35 cellular contexts compared by ENCODE assay signal in genomic region chr16:17076121-17076757, GRCh38.
DNase-seq lines count a peak whose midpoint lies in the region; ATAC-seq, FAIRE-seq and TF ChIP-seq lines count a peak whose summit lies in the region.
"Had no signal": no experiment of that assay in that cellular context is flagged by ENCODE, and none has a peak within 500 bp of the region (broad histone marks: within the 10 kb centered on the region; RNA-seq: fewer than 3 reads in every experiment).

No MANE protein-coding gene starts in this region.

- H3K4me3 Mint-ChIP-seq in endodermal cell, result no peak overlapping the region
- H3K4me3 Mint-ChIP-seq: activated CD4-positive, alpha-beta memory T cell treated with anti-CD3 and anti-CD28 coated beads, Interleukin-2, amount 10 ng/mL, durations not matched to agents 7 days and 5 days; activated naive CD8-positive, alpha-beta T cell treated with anti-CD3 and anti-CD28 coated beads for 36 hours; CD4-positive, alpha-beta T cell; dendritic cell treated with granulocyte-macrophage colony-stimulating factor and Interleukin-4, amounts not matched to agents 40 ng/mL and 50 ng/mL, for 4 days; H9; memory B cell; stimulated activated effector memory CD8-positive, alpha-beta T cell treated with anti-CD3 and anti-CD28 coated beads, Interleukin-12 subunit alpha, Interleukin-12 subunit beta, amount 100 ng/mL, for 72 hours; T-helper 17 cell had no signal

- H3K9me3 ChIP-seq in endodermal cell (ENCODE audit: control insufficient read depth, low read length), result peaks cover 7% of the 10 kb centered on the region
- H3K9me3 ChIP-seq: pancreas, testis had no signal

- TF ChIP-seq CTCF in endodermal cell (conservative IDR thresholded peaks at IDR 0.05), result no peak

- FAIRE-seq in GM18507 (lab: Jason Lieb, UNC), result peak; percentile 87
- FAIRE-seq: astrocyte, endometrium, frontal cortex, HTR-8/SVneo, pancreas had no signal

- no peak overlapping the region for H3K27ac Mint-ChIP-seq in endodermal cell
- H3K27ac Mint-ChIP-seq: activated CD4-positive, alpha-beta memory T cell treated with anti-CD3 and anti-CD28 coated beads, Interleukin-2, amount 10 ng/mL, durations not matched to agents 7 days and 5 days; activated naive CD8-positive, alpha-beta T cell treated with anti-CD3 and anti-CD28 coated beads for 36 hours; CD4-positive, alpha-beta T cell; dendritic cell treated with granulocyte-macrophage colony-stimulating factor and Interleukin-4, amounts not matched to agents 40 ng/mL and 50 ng/mL, for 4 days; H9; stimulated activated effector memory CD8-positive, alpha-beta T cell treated with anti-CD3 and anti-CD28 coated beads, Interleukin-12 subunit alpha, Interleukin-12 subunit beta, amount 100 ng/mL, for 72 hours; T-helper 17 cell had no signal

- peaks cover 9% of the 10 kb centered on the region for H3K4me1 ChIP-seq in endodermal cell (ENCODE audit: control insufficient read depth, insufficient read depth, low read length)
- H3K4me1 ChIP-seq: pancreas, testis had no signal

- no peaks in the 10 kb centered on the region for H3K27me3 Mint-ChIP-seq in endodermal cell (ENCODE audit: insufficient read depth)
- H3K27me3 Mint-ChIP-seq: activated naive CD8-positive, alpha-beta T cell treated with anti-CD3 and anti-CD28 coated beads for 36 hours; CD4-positive, alpha-beta T cell; memory B cell; T-helper 17 cell had no signal

- H3K9ac ChIP-seq in endodermal cell (ENCODE audit: extremely low read depth, low read length, poor library complexity, severe bottlenecking), result no peak overlapping the region

- no peaks in the 10 kb centered on the region for H3K36me3 Mint-ChIP-seq in endodermal cell (ENCODE audit: low read depth)
- H3K36me3 Mint-ChIP-seq: activated naive CD8-positive, alpha-beta T cell treated with anti-CD3 and anti-CD28 coated beads for 36 hours; stimulated activated effector memory CD8-positive, alpha-beta T cell treated with anti-CD3 and anti-CD28 coated beads, Interleukin-12 subunit alpha, Interleukin-12 subunit beta, amount 100 ng/mL, for 72 hours had no signal

- H3K4me1 Mint-ChIP-seq in endodermal cell, result peaks cover 22% of the 10 kb centered on the region

- no peaks in the 10 kb centered on the region for H3K36me3 ChIP-seq in endodermal cell (ENCODE audit: control insufficient read depth, insufficient read depth, low read length)
- H3K36me3 ChIP-seq: pancreas had no signal

- 75 to 87% methylated on average over 6 to 9 of the region's 9 CpGs for WGBS in endodermal cell (ENCODE audit: insufficient coverage in 1 of 2, insufficient read length in 1 of 2), 2 experiments

- ATAC-seq in HG03565 (IDR thresholded peaks at IDR 0.05; ENCODE audit: unreplicated experiment), result peak; percentile 68
- ATAC-seq: pancreas; sciatic nerve; stimulated activated effector memory CD8-positive, alpha-beta T cell treated with anti-CD3 and anti-CD28 coated beads, Interleukin-12 subunit alpha, Interleukin-12 subunit beta, amount 100 ng/mL, for 72 hours; T-helper 17 cell had no signal

- H3K9me3 Mint-ChIP-seq in endodermal cell, result peaks cover 7% of the 10 kb centered on the region
- H3K9me3 Mint-ChIP-seq: activated CD4-positive, alpha-beta memory T cell treated with anti-CD3 and anti-CD28 coated beads, Interleukin-2, amount 10 ng/mL, durations not matched to agents 7 days and 5 days; activated naive CD8-positive, alpha-beta T cell treated with anti-CD3 and anti-CD28 coated beads for 36 hours; dendritic cell treated with granulocyte-macrophage colony-stimulating factor and Interleukin-4, amounts not matched to agents 40 ng/mL and 50 ng/mL, for 4 days; memory B cell; stimulated activated effector memory CD8-positive, alpha-beta T cell treated with anti-CD3 and anti-CD28 coated beads, Interleukin-12 subunit alpha, Interleukin-12 subunit beta, amount 100 ng/mL, for 72 hours had no signal

- H3K4me3 ChIP-seq in endodermal cell (ENCODE audit: low read length), result no peak overlapping the region
- H3K4me3 ChIP-seq: hepatocyte, pancreas, SK-N-MC, testis had no signal

- H3K27ac ChIP-seq in layer of hippocampus (ENCODE audit: low read depth, low read length) (peak overlapping the region; percentile 52), endodermal cell (ENCODE audit: low read depth, low read length) (no peak overlapping the region)
- H3K27ac ChIP-seq: hepatocyte, pancreas, SK-N-MC, testis had no signal

- H3K27me3 ChIP-seq in layer of hippocampus (ENCODE audit: control insufficient read depth, insufficient read depth, low read length) (no peaks in the 10 kb centered on the region), endodermal cell (ENCODE audit: control insufficient read depth, insufficient read depth, low read length, poor library complexity, severe bottlenecking) (no peaks in the 10 kb centered on the region)
- H3K27me3 ChIP-seq: hepatocyte, pancreas, testis had no signal

- DNase-seq in Ammon's horn (ENCODE audit: low spot score) (peak; percentile 24), GM18507 (ENCODE audit: extremely low spot score, insufficient read length, low read depth) (no peak), NCI-H1694 treated with DMSO at 0.1 percent for 48 hours (lab: John Stamatoyannopoulos, UW) (no peak), endodermal cell (no peak), COLO668 (lab: John Stamatoyannopoulos, UW; ENCODE audit: unreplicated experiment) (no peak), amygdala (lab: John Stamatoyannopoulos, UW) (no peak)
- DNase-seq: activated CD4-positive, alpha-beta memory T cell treated with anti-CD3 and anti-CD28 coated beads, Interleukin-2, amount 10 ng/mL, durations not matched to agents 7 days and 5 days; activated CD4-positive, CD25-positive, alpha-beta regulatory T cell treated with anti-CD3 and anti-CD28 coated beads, Interleukin-2, amount 50 U/mL, for 72 hours; activated CD8-positive, alpha-beta memory T cell treated with anti-CD3 and anti-CD28 coated beads, Interleukin-2, amount 50 U/mL, for 48 hours; activated effector memory CD4-positive, alpha-beta T cell treated with Interleukin-2 at 50 U/mL for 16 hours; activated naive CD8-positive, alpha-beta T cell treated with anti-CD3 and anti-CD28 coated beads for 36 hours; CD4-positive, alpha-beta T cell; H9; KG1; MM.1S; NCI-H1417 treated with DMSO at 0.1 percent for 48 hours; NCI-H2107; NCI-H446 treated with DMSO at 0.1 percent for 48 hours; pancreas; stimulated activated CD4-positive, alpha-beta T cell treated with anti-CD3 and anti-CD28 coated beads, Interleukin-12 subunit alpha, Interleukin-12 subunit beta, amount 100 ng/mL, for 4 hours; stimulated activated CD4-positive, alpha-beta T cell treated with anti-CD3 and anti-CD28 coated beads, Interleukin-4, amount 100 ng/mL, for 24 hours; T-helper 17 cell; testis had no signal
